In the genomic region with DNA sequence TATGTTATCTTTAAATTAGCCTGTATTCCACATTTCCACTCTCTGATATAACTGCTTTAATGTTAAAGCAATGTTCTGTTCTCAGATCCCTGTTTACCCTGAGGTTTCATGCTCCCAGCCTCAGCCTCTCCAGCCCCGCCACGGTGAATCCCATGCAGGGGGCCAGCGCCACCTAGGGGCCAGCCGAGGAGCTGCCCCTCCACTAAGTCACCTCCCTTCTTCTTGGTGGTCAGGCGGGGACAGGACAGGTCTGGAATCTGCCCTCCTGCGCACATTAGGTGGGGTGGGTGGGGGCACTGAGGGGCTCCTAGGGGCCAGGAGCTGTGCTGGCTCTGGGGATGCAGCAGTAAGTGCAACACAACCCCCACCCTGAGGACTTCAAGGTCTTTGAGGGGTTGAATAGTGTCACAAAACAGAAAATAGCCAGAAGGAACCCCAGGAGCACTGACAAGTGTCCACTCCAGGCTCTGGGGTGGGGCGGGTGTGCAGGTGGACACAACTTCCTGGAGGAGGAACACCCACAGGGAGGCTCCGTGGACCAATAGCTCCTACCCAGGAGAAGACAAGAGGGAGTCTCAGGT, we compare ENCODE assay signal across 9 cellular contexts.
DNase-seq lines count a peak whose midpoint lies in the region; TF ChIP-seq lines count a peak whose summit lies in the region.
"Had no signal": no experiment of that assay in that cellular context is flagged by ENCODE, and none has a peak within 500 bp of the region (broad histone marks: within the 10 kb centered on the region; RNA-seq: fewer than 3 reads in every experiment).

No MANE protein-coding gene starts in this region.

- CTCF ChIA-PET in activated naive CD4-positive, alpha-beta T cell treated with anti-CD3 and anti-CD28 coated beads for 36 hours (lab: Charles Lee) = interaction anchor here (0.6 to 6.1 kb wide), 40 partner anchors 9 to 418 kb away, joined by 3 to 71 read pairs (median 4); a partner anchor contains a TSS

- TF ChIP-seq CTCF in NB4 (IDR thresholded peaks at IDR 0.05; ENCODE audit: low read depth, low read length) (peak; percentile 98), glutamatergic neuron (IDR thresholded peaks at IDR 0.05; ENCODE audit: partially characterized antibody, unreplicated experiment) (peak; percentile 97)

- H3K4me3 ChIP-seq in NB4 (ENCODE audit: low read depth, low read length) = no peak overlapping the region
- H3K4me3 ChIP-seq: skin epidermis had no signal

- H3K27ac Mint-ChIP-seq in activated naive CD4-positive, alpha-beta T cell treated with anti-CD3 and anti-CD28 coated beads for 36 hours = no peak overlapping the region
- H3K27ac Mint-ChIP-seq in glutamatergic neuron (ENCODE audit: unreplicated experiment) = no peak overlapping the region

- no peak overlapping the region for H3K4me3 Mint-ChIP-seq in activated naive CD4-positive, alpha-beta T cell treated with anti-CD3 and anti-CD28 coated beads for 36 hours
- H3K4me3 Mint-ChIP-seq in glutamatergic neuron (ENCODE audit: unreplicated experiment) = no peak overlapping the region

- H3K27me3 Mint-ChIP-seq in activated naive CD4-positive, alpha-beta T cell treated with anti-CD3 and anti-CD28 coated beads for 36 hours (ENCODE audit: low read depth) = no peaks in the 10 kb centered on the region
- no peaks in the 10 kb centered on the region for H3K27me3 Mint-ChIP-seq in glutamatergic neuron (ENCODE audit: unreplicated experiment)

- intact Hi-C loops in activated naive CD4-positive, alpha-beta T cell treated with anti-CD3 and anti-CD28 coated beads for 36 hours (cut with micrococcal nuclease) = loop anchor here (1.0 to 5.0 kb wide), 6 partner anchors 35 to 627 kb away; a partner anchor contains a TSS
- intact Hi-C loops in posterior cingulate gyrus (cut with DNase I) = loop anchor here (2.0 to 5.0 kb wide), 2 partner anchors 72 to 136 kb away; no protein-coding TSS in a partner anchor

- no peaks in the 10 kb centered on the region for H3K9me3 Mint-ChIP-seq in activated naive CD4-positive, alpha-beta T cell treated with anti-CD3 and anti-CD28 coated beads for 36 hours
- H3K9me3 Mint-ChIP-seq in glutamatergic neuron (ENCODE audit: unreplicated experiment) = no peaks in the 10 kb centered on the region

- TF ChIP-seq POLR2A in NB4 (IDR thresholded peaks at IDR 0.05; ENCODE audit: extremely low read depth, insufficient read length) = no peak

- DNase-seq in NK-92 treated with Interleukin-12 subunit alpha and Interleukin-12 subunit beta, amount 100 ng/mL, for 24 hours (lab: John Stamatoyannopoulos, UW) = peak; percentile 71
- DNase-seq in NK-92 (lab: John Stamatoyannopoulos, UW; ENCODE audit: unreplicated experiment) (no peak), NB4 (ENCODE audit: low read depth) (peak; percentile 83), SKM-1 (lab: John Stamatoyannopoulos, UW; ENCODE audit: unreplicated experiment) (peak; percentile 68), glutamatergic neuron (peak; percentile 95), posterior cingulate gyrus (peak; percentile 74 to 98 (median 86)), ureter (ENCODE audit: low spot score) (peak; percentile 88)
- peak; percentile 89 for DNase-seq in activated naive CD4-positive, alpha-beta T cell treated with anti-CD3 and anti-CD28 coated beads for 36 hours

- no peaks in the 10 kb centered on the region for H3K36me3 Mint-ChIP-seq in activated naive CD4-positive, alpha-beta T cell treated with anti-CD3 and anti-CD28 coated beads for 36 hours (ENCODE audit: low read depth)
- no peaks in the 10 kb centered on the region for H3K36me3 Mint-ChIP-seq in glutamatergic neuron (ENCODE audit: unreplicated experiment)

- peaks cover 39% of the 10 kb centered on the region for H3K4me1 Mint-ChIP-seq in activated naive CD4-positive, alpha-beta T cell treated with anti-CD3 and anti-CD28 coated beads for 36 hours (ENCODE audit: low read depth)
- H3K4me1 Mint-ChIP-seq in glutamatergic neuron (ENCODE audit: low read depth, unreplicated experiment) = peaks cover 6% of the 10 kb centered on the region
